In the genomic region with DNA sequence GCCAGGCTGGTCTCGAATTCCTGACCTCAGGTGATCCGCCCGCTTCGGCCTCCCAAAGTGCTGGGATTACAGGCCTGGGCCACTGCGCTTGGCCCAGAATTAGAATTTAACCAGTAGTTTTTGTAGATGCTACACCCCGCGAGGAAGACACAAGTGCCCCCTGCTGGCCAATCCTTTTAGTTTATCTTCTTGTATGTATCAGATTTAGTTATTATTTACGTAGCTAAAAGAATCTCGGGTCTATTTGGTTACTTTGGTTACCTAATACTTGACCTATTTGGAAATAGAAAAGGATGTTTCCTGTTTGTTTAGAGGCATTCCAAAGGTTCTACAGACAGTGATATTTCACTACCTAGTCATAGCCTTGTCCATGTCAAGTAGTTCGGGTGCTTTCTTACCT, we compare ENCODE assay signal across 13 cellular contexts. TPM values are rescaled to one million over a fixed set of nuclear protein-coding genes. Genes with fewer than 3 reads are reported as not detected.
DNase-seq lines count a peak whose midpoint lies in the region; ATAC-seq and TF ChIP-seq lines count a peak whose summit lies in the region.
"Had no signal": no experiment of that assay in that cellular context is flagged by ENCODE, and none has a peak within 500 bp of the region (broad histone marks: within the 10 kb centered on the region; RNA-seq: fewer than 3 reads in every experiment).

No MANE protein-coding gene starts in this region.

- H3K9me3 ChIP-seq in OCI-LY7 (ENCODE audit: low read length): no peaks in the 10 kb centered on the region
- H3K9me3 ChIP-seq: mucosa of descending colon had no signal

- no peak overlapping the region for H2AFZ ChIP-seq in OCI-LY7 (ENCODE audit: low read length)
- H2AFZ ChIP-seq: GM23248 had no signal

- no peak overlapping the region for H3K27ac Mint-ChIP-seq in activated T-cell treated with anti-CD3 and anti-CD28 coated beads, Interleukin-2, amount 50 U/mL, for 24 hours
- H3K27ac Mint-ChIP-seq: CD4-positive, CD25-positive, alpha-beta regulatory T cell had no signal

- H3K27me3 Mint-ChIP-seq in activated T-cell treated with anti-CD3 and anti-CD28 coated beads, Interleukin-2, amount 50 U/mL, for 24 hours: no peaks in the 10 kb centered on the region
- H3K27me3 Mint-ChIP-seq: CD4-positive, CD25-positive, alpha-beta regulatory T cell had no signal

- DNase-seq in activated T-cell treated with anti-CD3 and anti-CD28 coated beads for 48 hours (ENCODE audit: low read depth) (peak; percentile 16), OCI-LY7 (ENCODE audit: low spot score) (peak; percentile 13)
- DNase-seq in activated T-cell treated with anti-CD3 and anti-CD28 coated beads, Interleukin-2, amount 50 U/mL, for 24 hours: no peak
- peak; percentile 7 for DNase-seq in effector CD4-positive, alpha-beta T cell
- peak; percentile 67 for DNase-seq in stimulated activated CD8-positive, alpha-beta memory T cell treated with anti-CD3 and anti-CD28 coated beads, Interleukin-4, amount 100 ng/mL, for 48 hours
- DNase-seq: GM23248, NCI-H226 had no signal

- no peaks in the 10 kb centered on the region for H3K36me3 ChIP-seq in OCI-LY7 (ENCODE audit: insufficient read depth, low read length)

- H3K79me2 ChIP-seq in OCI-LY7 (ENCODE audit: insufficient read depth, low read depth, low read length): no peaks in the 10 kb centered on the region

- no peaks in the 10 kb centered on the region for H3K36me3 Mint-ChIP-seq in activated T-cell treated with anti-CD3 and anti-CD28 coated beads, Interleukin-2, amount 50 U/mL, for 24 hours (ENCODE audit: low read depth)
- H3K36me3 Mint-ChIP-seq: CD4-positive, CD25-positive, alpha-beta regulatory T cell had no signal

- H3K9me2 ChIP-seq in OCI-LY7 (ENCODE audit: insufficient read depth, low read length): no peaks in the 10 kb centered on the region

- intact Hi-C loops in OCI-LY7 (cut with micrococcal nuclease; ENCODE audit: unreplicated experiment): no loop called here

- peak; percentile 58 for TF ChIP-seq CTCF in OCI-LY7 (conservative IDR thresholded peaks at IDR 0.05; ENCODE audit: low read length)

- H3K4me3 ChIP-seq in OCI-LY7 (ENCODE audit: low read depth, low read length, poor library complexity, severe bottlenecking): no peak overlapping the region
- H3K4me3 ChIP-seq: GM23248, mucosa of descending colon had no signal

- BruUV-seq in OCI-LY7 (replicated peaks; lab: Mats Ljungman, UMichigan): no TSS peak

- no peak for ATAC-seq in GM18519 (IDR thresholded peaks at IDR 0.05; ENCODE audit: low FRiP score, unreplicated experiment)
- no peak for ATAC-seq in GM18870 (IDR thresholded peaks at IDR 0.05; ENCODE audit: unreplicated experiment)
- no peak for ATAC-seq in GM19463 (IDR thresholded peaks at IDR 0.05; ENCODE audit: unreplicated experiment)
- ATAC-seq: mucosa of descending colon had no signal

- POLR2A ChIA-PET in OCI-LY7 (lab: Charles Lee): no interaction called here

- CTCF ChIA-PET in OCI-LY7 (lab: Charles Lee; ENCODE audit: unreplicated experiment): no interaction called here

- no peak overlapping the region for H3K4me2 ChIP-seq in OCI-LY7 (ENCODE audit: low read length)
- H3K4me2 ChIP-seq: KMS-11 had no signal

- no peak overlapping the region for H3K4me3 Mint-ChIP-seq in activated T-cell treated with anti-CD3 and anti-CD28 coated beads, Interleukin-2, amount 50 U/mL, for 24 hours
- H3K4me3 Mint-ChIP-seq: CD4-positive, CD25-positive, alpha-beta regulatory T cell had no signal

- H3K27ac ChIP-seq in OCI-LY7 (ENCODE audit: low read depth, low read length, poor library complexity, severe bottlenecking): no peak overlapping the region
- H3K27ac ChIP-seq: GM23248, KMS-11 had no signal

- H3K4me1 ChIP-seq in OCI-LY7 (ENCODE audit: insufficient read depth, low read length, poor library complexity, severe bottlenecking): no peaks in the 10 kb centered on the region

- H3K9me3 Mint-ChIP-seq in activated T-cell treated with anti-CD3 and anti-CD28 coated beads, Interleukin-2, amount 50 U/mL, for 24 hours: no peaks in the 10 kb centered on the region

- H3K4me1 Mint-ChIP-seq in activated T-cell treated with anti-CD3 and anti-CD28 coated beads, Interleukin-2, amount 50 U/mL, for 24 hours (ENCODE audit: low read depth): no peaks in the 10 kb centered on the region
- H3K4me1 Mint-ChIP-seq: CD4-positive, CD25-positive, alpha-beta regulatory T cell had no signal

- H4K20me1 ChIP-seq in OCI-LY7 (ENCODE audit: insufficient read depth, low read length): no peaks in the 10 kb centered on the region

RNA-seq across cellular contexts. Expression of a gene that starts 22.0 kb away (rescaled TPM):
- total RNA-seq in OCI-LY7 (2014; rRNA removed; shearing (Covaris generic)): under 0.01 TPM in 1 of 2 replicates, not detected in the other
- total RNA-seq in OCI-LY7 (2022): not detected in 2 replicates
- total RNA-seq: GM23248 had no signal
